ENCODE assay signal across 8 cellular contexts in the genomic region with DNA sequence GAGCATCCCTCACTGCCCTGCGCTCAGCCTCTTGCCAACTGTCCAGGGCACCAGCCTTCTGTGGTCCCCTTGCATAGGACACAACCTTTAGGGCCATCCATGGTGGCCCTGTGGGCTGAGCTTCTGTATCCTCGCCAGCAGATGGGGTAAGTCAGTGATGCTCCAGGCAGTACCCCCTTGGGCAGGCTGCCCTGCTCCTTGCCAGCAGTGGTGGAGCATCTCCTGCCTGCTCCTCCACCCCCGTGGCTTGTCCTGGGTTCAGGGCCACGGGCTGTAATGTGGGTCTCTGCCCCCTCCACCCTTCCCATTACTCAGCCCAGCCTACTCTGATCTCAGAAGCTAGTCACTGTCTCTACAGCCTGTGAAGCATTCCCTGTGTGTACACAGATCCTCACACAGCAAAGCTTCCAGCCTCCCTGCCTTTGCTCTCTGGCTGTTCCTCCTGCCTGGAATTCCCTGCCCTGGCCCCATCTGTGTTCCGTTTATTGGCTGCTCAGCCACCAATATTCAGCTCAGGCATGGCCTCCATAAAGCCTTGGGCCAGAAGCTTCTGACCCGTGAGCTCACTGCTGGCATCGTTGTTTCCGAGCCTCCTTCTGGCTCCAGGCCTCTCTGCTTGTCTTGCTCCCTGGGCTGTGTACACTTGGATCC.
DNase-seq lines count a peak whose midpoint lies in the region; ATAC-seq and TF ChIP-seq lines count a peak whose summit lies in the region.

No MANE protein-coding gene starts in this region.

- H3K27me3 ChIP-seq in H7 (ENCODE audit: control insufficient read depth, insufficient read depth, low read length): no peaks in the 10 kb centered on the region; the same call in 1 of the 2 replicates
- H3K27me3 ChIP-seq in esophagus muscularis mucosa: peaks cover 0 to 27% (median 0%) of the 10 kb centered on the region in 4 donors

- TF ChIP-seq EP300 in esophagus muscularis mucosa (IDR thresholded peaks at IDR 0.05): no peak

- no peaks in the 10 kb centered on the region for H3K9me3 ChIP-seq in esophagus muscularis mucosa

- peak overlapping the region in 1 of 4 donors; percentile 32 for H3K27ac ChIP-seq in esophagus muscularis mucosa (replicated peaks in 1 of 4)

- TF ChIP-seq POLR2A in esophagus muscularis mucosa (IDR thresholded peaks at IDR 0.05; ENCODE audit: low read depth): no peak

- H3K27ac Mint-ChIP-seq in progenitor cell of endocrine pancreas: no peak overlapping the region

- H3K27me3 Mint-ChIP-seq in progenitor cell of endocrine pancreas: peaks cover 33% of the 10 kb centered on the region

- H3K9me3 Mint-ChIP-seq in progenitor cell of endocrine pancreas (ENCODE audit: low read depth): no peaks in the 10 kb centered on the region

- H3K4me1 Mint-ChIP-seq in progenitor cell of endocrine pancreas (ENCODE audit: low read depth): peaks cover 11% of the 10 kb centered on the region

- ATAC-seq in GM19467 (IDR thresholded peaks at IDR 0.05; ENCODE audit: unreplicated experiment) (no peak), GM19397 (IDR thresholded peaks at IDR 0.05; ENCODE audit: unreplicated experiment) (no peak)

- DNase-seq in DMS53 (lab: John Stamatoyannopoulos, UW) (peak; percentile 100), H7 (peak; percentile 87), RPMI8226 (peak; percentile 59), fibroblast of gingiva (ENCODE audit: low read depth) (peak; percentile 12), progenitor cell of endocrine pancreas (ENCODE audit: low spot score, unreplicated experiment) (no peak), esophagus muscularis mucosa (ENCODE audit: extremely low spot score) (no peak)

- H3K4me3 Mint-ChIP-seq in progenitor cell of endocrine pancreas (ENCODE audit: low read depth): no peak overlapping the region

- H3K4me1 ChIP-seq in esophagus muscularis mucosa: peaks cover 14 to 34% (median 28%) of the 10 kb centered on the region in 4 donors

- TF ChIP-seq CTCF in progenitor cell of endocrine pancreas (IDR thresholded peaks at IDR 0.05; ENCODE audit: unreplicated experiment) (peak; percentile 64), esophagus muscularis mucosa (IDR thresholded peaks at IDR 0.05) (peak in 1 of 3 experiments; percentile 9)

- H3K36me3 ChIP-seq in H7 (replicated peaks; ENCODE audit: control insufficient read depth, insufficient read depth, low read length): no peaks in the 10 kb centered on the region
- no peaks in the 10 kb centered on the region for H3K36me3 ChIP-seq in esophagus muscularis mucosa

- no peaks in the 10 kb centered on the region for H3K36me3 Mint-ChIP-seq in progenitor cell of endocrine pancreas (ENCODE audit: insufficient read depth)

- H3K4me3 ChIP-seq in H7 (ENCODE audit: insufficient read depth, low read depth, low read length): no peak overlapping the region
- H3K4me3 ChIP-seq in esophagus muscularis mucosa: no peak overlapping the region

- intact Hi-C loops in esophagus muscularis mucosa (cut with DNase I): no loop called here

- 58% methylated on average over 6 of the region's 8 CpGs for WGBS in esophagus muscularis mucosa

Comparison
In these comparisons a context has a peak if more than half of its experiments do, and no peak if none do; other contexts are left out.
1. DNase-seq: peak in DMS53 (single experiment), H7 (single experiment), RPMI8226 (single experiment) and fibroblast of gingiva (single experiment); none in progenitor cell of endocrine pancreas (single experiment) and esophagus muscularis mucosa (single experiment).